ENCODE assay signal across 29 cellular contexts in genomic region chr9:109385499-109385898, GRCh38.
"Had no signal": no experiment of that assay in that cellular context is flagged by ENCODE, and none has a peak within 500 bp of the region (broad histone marks: within the 10 kb centered on the region; RNA-seq: fewer than 3 reads in every experiment).

No MANE protein-coding gene starts in this region.

- ATAC-seq: left colon; naive thymus-derived CD4-positive, alpha-beta T cell; pancreas; stimulated activated effector memory CD8-positive, alpha-beta T cell treated with anti-CD3 and anti-CD28 coated beads, Interleukin-12 subunit alpha, Interleukin-12 subunit beta, amount 100 ng/mL, for 72 hours had no signal

- FAIRE-seq: astrocyte, endothelial cell of umbilical vein, keratinocyte, pancreas, small intestine had no signal

- DNase-seq: activated CD4-positive, alpha-beta memory T cell treated with anti-CD3 and anti-CD28 coated beads for 36 hours; activated CD4-positive, alpha-beta T cell treated with anti-CD3 and anti-CD28 coated beads, Interleukin-2, amount 10 ng/mL, durations not matched to agents 24 days and 14 days; activated CD4-positive, CD25-positive, alpha-beta regulatory T cell treated with anti-CD3 and anti-CD28 coated beads, Interleukin-2, amount 50 U/mL, for 72 hours; activated CD8-positive, alpha-beta memory T cell treated with anti-CD3 and anti-CD28 coated beads, Interleukin-2, amount 50 U/mL, for 4 hours; activated gamma-delta T cell; activated naive CD4-positive, alpha-beta T cell treated with anti-CD3 and anti-CD28 coated beads, Interleukin-2, amount 10 ng/mL, durations not matched to agents 7 days and 5 days; activated naive CD8-positive, alpha-beta T cell treated with anti-CD3 and anti-CD28 coated beads, Interleukin-2, amount 10 ng/mL, durations not matched to agents 7 days and 5 days; activated T-cell treated with anti-CD3 and anti-CD28 coated beads, Interleukin-2, amount 50 U/mL, for 1 hour; amniotic stem cell; brain microvascular endothelial cell; caudate nucleus; head of caudate nucleus; hippocampal formation; left colon; midbrain; naive thymus-derived CD4-positive, alpha-beta T cell; pancreas; retina; sigmoid colon; small intestine; stimulated activated CD4-positive, alpha-beta T cell treated with anti-CD3 and anti-CD28 coated beads, Interleukin-4, amount 100 ng/mL, for 24 hours; trophoblast cell; uterus had no signal

- H3K27me3 ChIP-seq: brain microvascular endothelial cell, pancreas, sigmoid colon, uterus had no signal

- H3K4me1 ChIP-seq: pancreas, prostate gland, sigmoid colon, uterus had no signal

- H3K4me3 ChIP-seq: pancreas, prostate gland, sigmoid colon, thoracic aorta, uterus had no signal

- H3K9me3 ChIP-seq: pancreas, prostate gland, sigmoid colon, thoracic aorta, uterus had no signal

- H3K27ac ChIP-seq: brain microvascular endothelial cell, pancreas, prostate gland, sigmoid colon, thoracic aorta, uterus had no signal

- H3K36me3 ChIP-seq: sigmoid colon, uterus had no signal
